27 cellular contexts compared by ENCODE assay signal in genomic region chr2:239827511-239827865, GRCh38.
DNase-seq lines count a peak whose midpoint lies in the region; ATAC-seq, FAIRE-seq and TF ChIP-seq lines count a peak whose summit lies in the region.
"Had no signal": no experiment of that assay in that cellular context is flagged by ENCODE, and none has a peak within 500 bp of the region (broad histone marks: within the 10 kb centered on the region; RNA-seq: fewer than 3 reads in every experiment).

No MANE protein-coding gene starts in this region.

- H2AFZ ChIP-seq in PC-3 (ENCODE audit: low read length) = no peak overlapping the region

- H3K79me2 ChIP-seq in PC-3 (ENCODE audit: low read length) = no peaks in the 10 kb centered on the region

- H3K4me1 ChIP-seq in right atrium auricular region (peaks cover 0 to 6% of the 10 kb centered on the region in 2 donors), kidney (ENCODE audit: control insufficient read depth in 1 of 2, insufficient read depth in 1 of 2, low read depth in 1 of 2, low read length in 2 of 2) (peaks cover 0 to 6% of the 10 kb centered on the region in 2 donors), vagina (peaks cover 10% of the 10 kb centered on the region), PC-3 (ENCODE audit: insufficient read depth, low read length) (no peaks in the 10 kb centered on the region)
- H3K4me1 ChIP-seq: adrenal gland, body of pancreas had no signal

- H3K9me3 ChIP-seq in right atrium auricular region (no peaks in the 10 kb centered on the region), kidney (ENCODE audit: control insufficient read depth in 1 of 2, low read length in 2 of 2) (no peaks in the 10 kb centered on the region), vagina (no peaks in the 10 kb centered on the region), PC-3 (ENCODE audit: low read length) (no peaks in the 10 kb centered on the region)
- H3K9me3 ChIP-seq: adrenal gland, body of pancreas had no signal

- TF ChIP-seq CTCF in right atrium auricular region (IDR thresholded peaks at IDR 0.05) = no peak
- no peak for TF ChIP-seq CTCF in kidney (IDR thresholded peaks at IDR 0.05; ENCODE audit: borderline replicate concordance, extremely low read depth, insufficient read depth)
- TF ChIP-seq CTCF in vagina (IDR thresholded peaks at IDR 0.05) = no peak
- no peak for TF ChIP-seq CTCF in PC-3 (conservative IDR thresholded peaks at IDR 0.05; ENCODE audit: low read depth, low read length)

- ATAC-seq in left ventricle myocardium superior (no peak), sciatic nerve (no peak), HG03342 (IDR thresholded peaks at IDR 0.05; ENCODE audit: unreplicated experiment) (no peak), PC-3 (no peak)
- ATAC-seq: activated T-cell treated with anti-CD3 and anti-CD28 coated beads, Interleukin-2, amount 50 U/mL, for 72 hours; body of pancreas; HCT116 had no signal

- no peaks in the 10 kb centered on the region for H4K20me1 ChIP-seq in PC-3 (ENCODE audit: low read length)

- no peaks in the 10 kb centered on the region for H3F3A ChIP-seq in PC-3 (ENCODE audit: low read length, unreplicated experiment)

- intact Hi-C loops in left ventricle myocardium superior (cut with micrococcal nuclease) = no loop called here
- intact Hi-C loops in kidney (cut with DNase I) = no loop called here
- intact Hi-C loops in sciatic nerve (cut with DNase I) = no loop called here
- intact Hi-C loops in vagina (cut with DNase I) = no loop called here
- intact Hi-C loops in PC-3 (cut with micrococcal nuclease) = no loop called here

- H3K27ac ChIP-seq in right atrium auricular region = no peak overlapping the region
- no peak overlapping the region for H3K27ac ChIP-seq in kidney (ENCODE audit: low read depth in 2 of 2, low read length in 2 of 2)
- H3K27ac ChIP-seq in vagina = no peak overlapping the region
- no peak overlapping the region for H3K27ac ChIP-seq in PC-3 (ENCODE audit: low read length)
- H3K27ac ChIP-seq: adrenal gland, body of pancreas, C4-2B, dorsolateral prefrontal cortex had no signal

- H3K4me2 ChIP-seq in PC-3 (ENCODE audit: low read length) = no peak overlapping the region

- H3K36me3 ChIP-seq in right atrium auricular region (no peaks in the 10 kb centered on the region), kidney (ENCODE audit: control insufficient read depth in 1 of 2, insufficient read depth in 2 of 2, low read length in 2 of 2) (no peaks in the 10 kb centered on the region), vagina (no peaks in the 10 kb centered on the region), PC-3 (ENCODE audit: low read depth, low read length) (no peaks in the 10 kb centered on the region)
- H3K36me3 ChIP-seq: adrenal gland had no signal

- DNase-seq in right atrium auricular region (ENCODE audit: low spot score) = peak; percentile 32
- DNase-seq in left ventricle myocardium superior = no peak
- peak; percentile 46 for DNase-seq in kidney
- peak; percentile 44 for DNase-seq in sciatic nerve (ENCODE audit: low spot score)
- peak; percentile 13 to 84 for DNase-seq in vagina (ENCODE audit: extremely low spot score in 2 of 2)
- DNase-seq in PC-3 = no peak
- no peak for DNase-seq in erythroblast (lab: John Stamatoyannopoulos, UW)
- DNase-seq: activated CD4-positive, alpha-beta T cell treated with anti-CD3 and anti-CD28 coated beads for 1 hour; activated naive CD4-positive, alpha-beta T cell treated with anti-CD3 and anti-CD28 coated beads, Interleukin-2, amount 10 ng/mL, durations not matched to agents 7 days and 5 days; activated T-cell treated with anti-CD3 and anti-CD28 coated beads, Interleukin-2, amount 50 U/mL, for 72 hours; body of pancreas; DMS53; foreskin melanocyte; Karpas-422; kidney glomerular epithelial cell; NCI-H1417; NCI-H2081; NCI-H524 treated with DMSO at 0.1 percent for 48 hours; OCI-M1; stimulated activated CD4-positive, alpha-beta T cell treated with anti-CD3 and anti-CD28 coated beads, Interleukin-4, amount 100 ng/mL, for 24 hours; T-helper 2 cell; trophoblast cell had no signal

- no TSS peak for BruUV-seq in PC-3 (replicated peaks; lab: Mats Ljungman, UMichigan)

- POLR2A ChIA-PET in PC-3 (lab: Charles Lee; ENCODE audit: unreplicated experiment) = no interaction called here

- CTCF ChIA-PET in PC-3 (lab: Charles Lee) = no interaction called here

- H3K27me3 ChIP-seq in right atrium auricular region (no peaks in the 10 kb centered on the region), vagina (no peaks in the 10 kb centered on the region), PC-3 (ENCODE audit: low read length) (peaks cover 8% of the 10 kb centered on the region; the same call in 1 of the 2 replicates)
- H3K27me3 ChIP-seq: adrenal gland, body of pancreas, dorsolateral prefrontal cortex had no signal

- H3K4me3 ChIP-seq in right atrium auricular region = no peak overlapping the region
- H3K4me3 ChIP-seq in kidney (ENCODE audit: low read length in 2 of 2) = no peak overlapping the region
- H3K4me3 ChIP-seq in vagina = no peak overlapping the region
- H3K4me3 ChIP-seq in PC-3 (ENCODE audit: low read length) = no peak overlapping the region
- H3K4me3 ChIP-seq: adrenal gland, body of pancreas, dorsolateral prefrontal cortex had no signal

- FAIRE-seq in kidney (lab: Jason Lieb, UNC) = no peak

- H3K9me2 ChIP-seq in PC-3 (replicated peaks; ENCODE audit: low read length) = no peaks in the 10 kb centered on the region

- H3K9ac ChIP-seq in kidney (ENCODE audit: low read length in 2 of 2) (no peak overlapping the region), PC-3 (ENCODE audit: low read length) (no peak overlapping the region)

- TF ChIP-seq POLR2A in vagina (IDR thresholded peaks at IDR 0.05) (no peak), erythroblast (IDR thresholded peaks at IDR 0.05; ENCODE audit: low read length) (no peak)

Comparison
In these comparisons a context has a peak if more than half of its experiments do, and no peak if none do; other contexts are left out.
1. DNase-seq: peak in right atrium auricular region (single experiment), kidney (single experiment), sciatic nerve (single experiment) and vagina (2 of 2); none in left ventricle myocardium superior (single experiment), PC-3 (single experiment) and erythroblast (0 of 2).